Comparison of ENCODE assay signal across 1 cellular context in the genomic region with DNA sequence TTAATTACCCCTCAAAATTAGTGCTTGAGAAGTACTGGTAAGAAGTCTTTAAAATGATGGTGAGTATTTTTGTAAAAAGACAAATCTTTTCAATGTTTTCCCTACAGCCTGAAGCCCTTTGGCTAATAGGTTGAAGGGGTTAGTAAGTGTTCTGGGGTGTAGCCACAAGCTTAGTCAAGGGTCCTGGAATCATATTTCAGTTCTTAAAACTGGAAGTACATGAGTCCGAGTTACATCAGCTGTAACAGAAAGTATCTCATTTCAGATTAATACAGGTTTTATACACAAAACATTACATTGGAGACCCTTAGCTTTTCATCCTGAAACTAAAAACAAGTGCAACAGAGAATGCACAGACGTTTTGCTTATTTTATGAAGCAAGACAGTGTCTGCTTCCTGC.
TF ChIP-seq lines count a peak whose summit lies in the region.

No MANE protein-coding gene starts in this region.

TF ChIP-seq in IMR-90, 13 proteins besides CTCF, POLR2A, EP300 and RAD21:
- TF ChIP-seq RFX5 (IDR thresholded peaks at IDR 0.05; ENCODE audit: low read depth, low read length) = no peak
- no peak for TF ChIP-seq MXI1 (IDR thresholded peaks at IDR 0.05; ENCODE audit: borderline replicate concordance, low read depth, low read length)
- no peak for TF ChIP-seq MAZ (IDR thresholded peaks at IDR 0.05; ENCODE audit: borderline replicate concordance, low read depth, low read length)
- TF ChIP-seq MAFK (IDR thresholded peaks at IDR 0.05; ENCODE audit: low read depth, low read length) = no peak
- TF ChIP-seq, protein P1, sequence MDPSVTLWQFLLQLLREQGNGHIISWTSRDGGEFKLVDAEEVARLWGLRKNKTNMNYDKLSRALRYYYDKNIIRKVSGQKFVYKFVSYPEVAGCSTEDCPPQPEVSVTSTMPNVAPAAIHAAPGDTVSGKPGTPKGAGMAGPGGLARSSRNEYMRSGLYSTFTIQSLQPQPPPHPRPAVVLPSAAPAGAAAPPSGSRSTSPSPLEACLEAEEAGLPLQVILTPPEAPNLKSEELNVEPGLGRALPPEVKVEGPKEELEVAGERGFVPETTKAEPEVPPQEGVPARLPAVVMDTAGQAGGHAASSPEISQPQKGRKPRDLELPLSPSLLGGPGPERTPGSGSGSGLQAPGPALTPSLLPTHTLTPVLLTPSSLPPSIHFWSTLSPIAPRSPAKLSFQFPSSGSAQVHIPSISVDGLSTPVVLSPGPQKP (IDR thresholded peaks at IDR 0.05; ENCODE audit: borderline replicate concordance, low read depth, low read length) = no peak
- no peak for TF ChIP-seq CEBPB (IDR thresholded peaks at IDR 0.05; ENCODE audit: low read depth, low read length)
- no peak for TF ChIP-seq CHD1 (IDR thresholded peaks at IDR 0.05; ENCODE audit: low read depth, low read length)
- TF ChIP-seq BHLHE40 (IDR thresholded peaks at IDR 0.05; ENCODE audit: low read depth, low read length) = no peak
- TF ChIP-seq FOS (IDR thresholded peaks at IDR 0.05; ENCODE audit: low read depth, low read length) = no peak
- TF ChIP-seq NFE2L2 (IDR thresholded peaks at IDR 0.05; ENCODE audit: low read depth, low read length) = no peak
- no peak for TF ChIP-seq RCOR1 (IDR thresholded peaks at IDR 0.05; ENCODE audit: insufficient replicate concordance, low read length)
- no peak for TF ChIP-seq SMC3 (IDR thresholded peaks at IDR 0.05; ENCODE audit: low read depth, low read length)
TF ChIP-seq in IMR-90: peak in this region for 0.
